ENCODE assay signal across 29 cellular contexts in genomic region chr17:52357855-52358254, GRCh38.
"Had no signal": no experiment of that assay in that cellular context is flagged by ENCODE, and none has a peak within 500 bp of the region (broad histone marks: within the 10 kb centered on the region; RNA-seq: fewer than 3 reads in every experiment).

No MANE protein-coding gene starts in this region.

- H3K4me3 ChIP-seq: psoas muscle, skin epidermis, smooth muscle cell, spleen, suprapubic skin, testis, tibial artery, transverse colon, upper lobe of right lung, uterus had no signal

- H3K36me3 ChIP-seq: neutrophil, spleen, suprapubic skin, tibial artery, transverse colon, upper lobe of right lung, uterus had no signal

- H3K4me1 ChIP-seq: parathyroid adenoma, psoas muscle, spleen, suprapubic skin, testis, tibial artery, transverse colon, upper lobe of right lung, uterus had no signal

- ATAC-seq: naive thymus-derived CD8-positive, alpha-beta T cell; natural killer cell treated with Interleukin-12 subunit alpha and Interleukin-12 subunit beta and Interleukin-15 and Interleukin-18, amount 100 ng/mL, for 72 hours; psoas muscle; right cardiac atrium; sciatic nerve; stimulated activated memory B cell treated with anti-CD40 and anti-IgM and Interleukin-4, amounts not matched to agents 10 μg/mL and 1 μg/mL and 100 μg/mL, for 72 hours; stimulated activated naive CD8-positive, alpha-beta T cell treated with anti-CD3 and anti-CD28 coated beads, Interleukin-15, amount 100 ng/mL, for 72 hours; stimulated activated naive CD8-positive, alpha-beta T cell treated with anti-CD3 and anti-CD28 coated beads, Interleukin-15, Interleukin-2, amounts not matched to agents 100 U/mL and 50 U/mL, for 24 hours; upper lobe of right lung had no signal

- H3K27me3 ChIP-seq: neutrophil, spleen, suprapubic skin, testis, tibial artery, transverse colon, upper lobe of right lung, uterus had no signal

- H3K9ac ChIP-seq: parathyroid adenoma had no signal

- H3K9me3 ChIP-seq: neutrophil, testis, upper lobe of right lung, uterus had no signal

- H3K79me2 ChIP-seq: parathyroid adenoma had no signal

- H3K4me2 ChIP-seq: smooth muscle cell had no signal

- H2AFZ ChIP-seq: parathyroid adenoma had no signal

- H3K27ac ChIP-seq: neutrophil, parathyroid adenoma, psoas muscle, skin epidermis, spleen, suprapubic skin, testis, tibial artery, transverse colon, upper lobe of right lung, uterus had no signal

- DNase-seq: naive thymus-derived CD8-positive, alpha-beta T cell; nephron progenitor cell; nucleus accumbens; posterior cingulate gyrus; psoas muscle; right cardiac atrium; spleen; stimulated activated CD4-positive, alpha-beta T cell treated with anti-CD3 and anti-CD28 coated beads, Interleukin-12 subunit alpha, Interleukin-12 subunit beta, amount 100 ng/mL, for 4 hours; stimulated activated CD4-positive, alpha-beta T cell treated with anti-CD3 and anti-CD28 coated beads, Interleukin-1b, Interleukin-23, amount 100 ng/mL, for 48 hours; stimulated activated CD4-positive, alpha-beta T cell treated with anti-CD3 and anti-CD28 coated beads, Interleukin-4, amount 100 ng/mL, for 1 hour; stimulated activated CD4-positive, alpha-beta T cell treated with anti-CD3 and anti-CD28 coated beads, Interleukin-4, amount 100 ng/mL, for 4 hours; stimulated activated CD8-positive, alpha-beta memory T cell treated with anti-CD3 and anti-CD28 coated beads, Interleukin-4, amount 100 ng/mL, for 48 hours; stimulated activated naive CD4-positive, alpha-beta T cell; stimulated activated naive CD8-positive, alpha-beta T cell treated with anti-CD3 and anti-CD28 coated beads, Interleukin-15, amount 100 ng/mL, for 72 hours; stimulated activated naive CD8-positive, alpha-beta T cell treated with anti-CD3 and anti-CD28 coated beads, Interleukin-15, Interleukin-2, amounts not matched to agents 100 U/mL and 50 U/mL, for 24 hours; substantia nigra; testis; tibial artery; transverse colon; upper lobe of right lung; uterus had no signal
